ENCODE assay signal across 1 cellular context in the genomic region with DNA sequence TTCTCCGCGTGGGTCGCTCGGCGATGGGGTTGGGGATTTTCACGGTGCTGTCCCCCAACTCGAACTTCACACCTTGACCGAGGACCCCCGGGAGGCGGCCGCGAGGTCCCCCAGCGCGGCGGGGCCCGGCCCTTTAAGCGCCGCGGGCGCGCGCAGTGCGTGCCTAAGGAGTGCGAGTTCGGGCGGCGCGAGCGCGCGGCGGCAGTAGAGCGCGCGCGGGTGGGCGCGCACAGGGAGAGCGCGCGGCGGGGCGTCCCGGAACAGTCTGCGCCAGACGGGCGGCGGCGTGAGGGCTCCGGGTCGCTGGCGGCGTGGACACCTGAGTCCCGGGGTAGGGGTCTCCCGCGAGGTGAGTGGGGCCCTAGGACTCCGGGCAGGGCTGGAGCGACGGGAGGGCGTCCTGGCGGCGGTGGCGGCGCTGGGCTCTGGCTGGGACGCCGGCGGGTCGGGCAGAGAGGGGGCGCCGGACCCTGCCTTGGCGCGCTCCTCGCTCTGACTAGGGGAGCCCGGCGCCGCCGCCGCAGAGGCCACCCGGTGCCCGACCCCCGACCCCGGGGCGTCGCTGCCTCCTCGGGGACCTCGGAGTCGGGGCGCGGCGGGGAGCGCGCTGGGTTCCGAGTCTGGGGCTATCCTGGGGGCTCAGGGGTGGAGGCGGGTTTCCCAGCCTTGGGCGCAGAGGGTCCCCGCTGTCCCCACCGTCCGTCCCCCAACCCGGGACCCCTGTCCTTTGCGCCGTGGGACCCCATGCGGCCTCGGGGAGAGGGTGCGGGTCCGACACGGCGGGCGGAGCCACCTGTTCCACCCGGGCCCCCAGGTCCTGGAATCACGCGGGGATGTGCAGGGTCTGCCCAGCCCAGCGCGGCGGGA.
TF ChIP-seq lines count a peak whose summit lies in the region.

Gene PROSER2 (plus strand): TSS at position 235 of the 867 bp plus-strand sequence. CDS start 28,722 bp downstream, outside the sequence.

TF ChIP-seq in K562, 482 proteins besides CTCF, POLR2A, EP300 and RAD21 (continued from another document):
- TF ChIP-seq SIN3B (IDR thresholded peaks at IDR 0.05; ENCODE audit: low read depth) (no peak; the same call in 1 of the 2 replicates), CAMTA2 (CRISPR knock-in tag; conservative IDR thresholded peaks at IDR 0.05) (no peak), SAFB (IDR thresholded peaks at IDR 0.05; ENCODE audit: borderline replicate concordance, low read depth, low read length) (0 out of 2 replicates have a peak, but pooled peaks have one; percentile 36), ZNF740 (CRISPR knock-in tag; IDR thresholded peaks at IDR 0.05) (peak; percentile 64; the same call in 1 of the 2 replicates), ZNF740 (tag; IDR thresholded peaks at IDR 0.05) (no peak), KDM2B (CRISPR knock-in tag; IDR thresholded peaks at IDR 0.05) (0 out of 2 replicates have a peak, but pooled peaks have one; percentile 28), SUPT5H (IDR thresholded peaks at IDR 0.05) (peak; percentile 69), MAZ (CRISPR knock-in tag; conservative IDR thresholded peaks at IDR 0.05 in 1 of 2, IDR thresholded peaks at IDR 0.05 in 1 of 2) (peak in 1 of 2 experiments; percentile 69; a peak in 1 of 4 replicates)
- TF ChIP-seq, protein P1, sequence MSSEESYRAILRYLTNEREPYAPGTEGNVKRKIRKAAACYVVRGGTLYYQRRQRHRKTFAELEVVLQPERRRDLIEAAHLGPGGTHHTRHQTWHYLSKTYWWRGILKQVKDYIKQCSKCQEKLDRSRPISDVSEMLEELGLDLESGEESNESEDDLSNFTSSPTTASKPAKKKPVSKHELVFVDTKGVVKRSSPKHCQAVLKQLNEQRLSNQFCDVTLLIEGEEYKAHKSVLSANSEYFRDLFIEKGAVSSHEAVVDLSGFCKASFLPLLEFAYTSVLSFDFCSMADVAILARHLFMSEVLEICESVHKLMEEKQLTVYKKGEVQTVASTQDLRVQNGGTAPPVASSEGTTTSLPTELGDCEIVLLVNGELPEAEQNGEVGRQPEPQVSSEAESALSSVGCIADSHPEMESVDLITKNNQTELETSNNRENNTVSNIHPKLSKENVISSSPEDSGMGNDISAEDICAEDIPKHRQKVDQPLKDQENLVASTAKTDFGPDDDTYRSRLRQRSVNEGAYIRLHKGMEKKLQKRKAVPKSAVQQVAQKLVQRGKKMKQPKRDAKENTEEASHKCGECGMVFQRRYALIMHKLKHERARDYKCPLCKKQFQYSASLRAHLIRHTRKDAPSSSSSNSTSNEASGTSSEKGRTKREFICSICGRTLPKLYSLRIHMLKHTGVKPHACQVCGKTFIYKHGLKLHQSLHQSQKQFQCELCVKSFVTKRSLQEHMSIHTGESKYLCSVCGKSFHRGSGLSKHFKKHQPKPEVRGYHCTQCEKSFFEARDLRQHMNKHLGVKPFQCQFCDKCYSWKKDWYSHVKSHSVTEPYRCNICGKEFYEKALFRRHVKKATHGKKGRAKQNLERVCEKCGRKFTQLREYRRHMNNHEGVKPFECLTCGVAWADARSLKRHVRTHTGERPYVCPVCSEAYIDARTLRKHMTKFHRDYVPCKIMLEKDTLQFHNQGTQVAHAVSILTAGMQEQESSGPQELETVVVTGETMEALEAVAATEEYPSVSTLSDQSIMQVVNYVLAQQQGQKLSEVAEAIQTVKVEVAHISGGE (CRISPR knock-in tag; IDR thresholded peaks at IDR 0.05), result peak in 1 of 3 experiments; percentile 71; a peak in 2 of 6 replicates
